Comparison of ENCODE assay signal across 8 cellular contexts in genomic region chr9:36401179-36401740, GRCh38. TPM values are rescaled to one million over a fixed set of nuclear protein-coding genes. Genes with fewer than 3 reads are reported as not detected.
DNase-seq lines count a peak whose midpoint lies in the region; ATAC-seq and TF ChIP-seq lines count a peak whose summit lies in the region.

No MANE protein-coding gene starts in this region.

- H3K9ac ChIP-seq in neural cell (ENCODE audit: low read length), result peak overlapping the region; percentile 95

- H3K27me3 Mint-ChIP-seq in activated CD4-positive, alpha-beta memory T cell treated with anti-CD3 and anti-CD28 coated beads, Interleukin-2, amount 10 ng/mL, durations not matched to agents 7 days and 5 days, result no peaks in the 10 kb centered on the region

- H3K79me2 ChIP-seq in neural cell (replicated peaks; ENCODE audit: insufficient read depth, low read length), result peaks cover 49% of the 10 kb centered on the region

- ATAC-seq in GM18505 (IDR thresholded peaks at IDR 0.05; ENCODE audit: unreplicated experiment) (peak; percentile 58), HG02870 (IDR thresholded peaks at IDR 0.05; ENCODE audit: unreplicated experiment) (peak; percentile 51)

- H3K4me2 ChIP-seq in neural cell (ENCODE audit: low read length), result peak overlapping the region; percentile 84

- no peaks in the 10 kb centered on the region for H3K27me3 ChIP-seq in BE2C
- no peaks in the 10 kb centered on the region for H3K27me3 ChIP-seq in neural cell (ENCODE audit: insufficient read depth, low read depth, low read length)

- TF ChIP-seq EP300 in neural cell (conservative IDR thresholded peaks at IDR 0.05; ENCODE audit: poor library complexity, severe bottlenecking), result no peak

- no peaks in the 10 kb centered on the region for H3K9me3 Mint-ChIP-seq in activated CD4-positive, alpha-beta memory T cell treated with anti-CD3 and anti-CD28 coated beads, Interleukin-2, amount 10 ng/mL, durations not matched to agents 7 days and 5 days

- H3K4me3 Mint-ChIP-seq in activated CD4-positive, alpha-beta memory T cell treated with anti-CD3 and anti-CD28 coated beads, Interleukin-2, amount 10 ng/mL, durations not matched to agents 7 days and 5 days, result peak overlapping the region; percentile 88

- no peak for TF ChIP-seq RAD21 in neural cell (conservative IDR thresholded peaks at IDR 0.05)

- H3K9me2 ChIP-seq in neural cell (ENCODE audit: insufficient read depth, low read length), result no peaks in the 10 kb centered on the region

- H2AFZ ChIP-seq in neural cell (ENCODE audit: low read depth, low read length), result peak overlapping the region; percentile 51

- CTCF ChIA-PET in activated CD4-positive, alpha-beta memory T cell treated with anti-CD3 and anti-CD28 coated beads, Interleukin-2, amount 10 ng/mL, durations not matched to agents 7 days and 5 days (lab: Charles Lee), result interaction anchor here (4.3 kb wide), 1 partner anchor 155 kb away, joined by 20 read pairs; no protein-coding TSS in a partner anchor

- H3K9me3 ChIP-seq in BE2C (no peaks in the 10 kb centered on the region), neural cell (ENCODE audit: low read length) (no peaks in the 10 kb centered on the region)

- H3K27ac Mint-ChIP-seq in activated CD4-positive, alpha-beta memory T cell treated with anti-CD3 and anti-CD28 coated beads, Interleukin-2, amount 10 ng/mL, durations not matched to agents 7 days and 5 days, result peak overlapping the region; percentile 77

- H4K20me1 ChIP-seq in neural cell (ENCODE audit: insufficient read depth), result no peaks in the 10 kb centered on the region

- TF ChIP-seq CTCF in BE2C (IDR thresholded peaks at IDR 0.05; ENCODE audit: low read depth, low read length), result no peak
- TF ChIP-seq CTCF in fibroblast of the aortic adventitia (IDR thresholded peaks at IDR 0.05; ENCODE audit: insufficient read depth, low read length), result no peak
- no peak for TF ChIP-seq CTCF in neural cell (IDR thresholded peaks at IDR 0.05; ENCODE audit: poor library complexity, severe bottlenecking)

- TF ChIP-seq POLR2A in GM18505 (IDR thresholded peaks at IDR 0.05; ENCODE audit: borderline replicate concordance, extremely low read depth, insufficient read depth, insufficient read length), result no peak

- peaks cover 34% of the 10 kb centered on the region for H3K4me1 Mint-ChIP-seq in activated CD4-positive, alpha-beta memory T cell treated with anti-CD3 and anti-CD28 coated beads, Interleukin-2, amount 10 ng/mL, durations not matched to agents 7 days and 5 days

- H3K4me3 ChIP-seq in BE2C (ENCODE audit: low read depth, low read length) (peak overlapping the region; percentile 71), fibroblast of the aortic adventitia (ENCODE audit: low read depth, low read length) (peak overlapping the region; percentile 88), neural cell (ENCODE audit: low read length) (peak overlapping the region; percentile 79)

- H3K36me3 Mint-ChIP-seq in activated CD4-positive, alpha-beta memory T cell treated with anti-CD3 and anti-CD28 coated beads, Interleukin-2, amount 10 ng/mL, durations not matched to agents 7 days and 5 days (ENCODE audit: low read depth), result peaks cover 17% of the 10 kb centered on the region

- H3F3A ChIP-seq in neural cell (ENCODE audit: insufficient read depth, low read length, poor library complexity, severe bottlenecking), result peaks cover 3% of the 10 kb centered on the region

- H3K36me3 ChIP-seq in BE2C (no peaks in the 10 kb centered on the region), neural cell (ENCODE audit: insufficient read depth, low read length) (no peaks in the 10 kb centered on the region)

- peak overlapping the region; percentile 93 for H3K27ac ChIP-seq in neural cell (ENCODE audit: low read length)

- DNase-seq in BE2C (no peak), NCI-H2107 treated with DMSO at 0.1 percent for 48 hours (lab: John Stamatoyannopoulos, UW; ENCODE audit: unreplicated experiment) (peak; percentile 52), fibroblast of the aortic adventitia (ENCODE audit: low read depth) (peak; percentile 62)
- DNase-seq in activated CD4-positive, alpha-beta memory T cell treated with anti-CD3 and anti-CD28 coated beads, Interleukin-2, amount 10 ng/mL, durations not matched to agents 7 days and 5 days, result no peak
- no peak for DNase-seq in stimulated activated CD4-positive, alpha-beta T cell treated with anti-CD3 and anti-CD28 coated beads, Interleukin-2, amount 100 ng/mL, for 48 hours

- POLR2A ChIA-PET in activated CD4-positive, alpha-beta memory T cell treated with anti-CD3 and anti-CD28 coated beads, Interleukin-2, amount 10 ng/mL, durations not matched to agents 7 days and 5 days (lab: Charles Lee), result interaction anchor here (0.6 to 2.6 kb wide), 8 partner anchors 14 to 1064 kb away, joined by 3 to 12 read pairs (median 4); partner anchors contain the start of genes CLTA, GNE and ZBTB5

- H3K4me1 ChIP-seq in BE2C, result peaks cover 4% of the 10 kb centered on the region

TF ChIP-seq in neural cell, 6 proteins besides CTCF, POLR2A, EP300 and RAD21:
- TF ChIP-seq MXI1 (conservative IDR thresholded peaks at IDR 0.05; ENCODE audit: poor library complexity, severe bottlenecking), result peak; percentile 70
- no peak for TF ChIP-seq REST (IDR thresholded peaks at IDR 0.05; ENCODE audit: borderline replicate concordance)

RNA-seq across cellular contexts. Expression of gene RNF38, which starts 1.2 kb away (rescaled TPM):
- polyA plus RNA-seq in BE2C (2012; ENCODE audit: insufficient read depth, insufficient read length, low read depth), result 2.8 TPM
- 10 to 100 TPM; 42.1 to 44.4 TPM for total RNA-seq in activated CD4-positive, alpha-beta memory T cell treated with anti-CD3 and anti-CD28 coated beads, Interleukin-2, amount 10 ng/mL, durations not matched to agents 7 days and 5 days
- 7.1 and 18.3 TPM in 2 replicates for total RNA-seq in fibroblast of the aortic adventitia (ENCODE audit: low replicate concordance)
- 53.7 and 61.9 TPM in 2 replicates for polyA plus RNA-seq in neural cell
- 84.0 and 115 TPM in 2 replicates for polyA minus RNA-seq in neural cell

Comparison
In these comparisons a context has a peak if more than half of its experiments do, and no peak if none do; other contexts are left out.
1. DNase-seq: peak in NCI-H2107 treated with DMSO at 0.1 percent for 48 hours (single experiment) and fibroblast of the aortic adventitia (single experiment); none in BE2C (single experiment), activated CD4-positive, alpha-beta memory T cell treated with anti-CD3 and anti-CD28 coated beads, Interleukin-2, amount 10 ng/mL, durations not matched to agents 7 days and 5 days (single experiment) and stimulated activated CD4-positive, alpha-beta T cell treated with anti-CD3 and anti-CD28 coated beads, Interleukin-2, amount 100 ng/mL, for 48 hours (0 of 2).
2. Peak in every context shown above with its lines, with median percentiles within 50 percentile points of each other: H3K4me3 ChIP-seq.